In the genomic region with DNA sequence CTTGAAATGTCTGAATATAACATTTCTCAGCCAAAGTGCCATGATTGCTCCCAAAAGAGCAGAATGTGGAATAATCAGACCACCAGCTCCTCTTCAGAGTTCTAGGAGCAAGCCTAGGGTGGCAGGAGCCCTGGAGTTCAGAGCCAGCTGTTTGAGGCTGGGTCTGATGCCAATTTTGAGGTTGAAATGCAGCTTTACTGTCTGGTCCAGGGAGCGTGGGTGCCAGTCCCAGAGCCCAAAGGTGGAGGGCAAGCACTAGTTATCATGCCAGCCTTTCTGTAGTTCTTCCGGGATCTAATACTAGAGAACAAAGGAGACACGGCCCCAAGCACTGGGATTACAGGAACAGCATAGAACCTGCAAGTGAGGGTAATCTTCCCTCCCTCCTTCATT, we compare ENCODE assay signal across 14 cellular contexts.
"Had no signal": no experiment of that assay in that cellular context is flagged by ENCODE, and none has a peak within 500 bp of the region (broad histone marks: within the 10 kb centered on the region; RNA-seq: fewer than 3 reads in every experiment).

No MANE protein-coding gene starts in this region.

- ATAC-seq: lower lobe of right lung, sciatic nerve had no signal

- H3K27me3 ChIP-seq: dorsolateral prefrontal cortex, esophagus muscularis mucosa, stomach had no signal

- H3K36me3 ChIP-seq: esophagus muscularis mucosa, lower lobe of right lung, stomach, thoracic aorta had no signal

- H3K27ac ChIP-seq: esophagus muscularis mucosa, lower lobe of right lung, stomach had no signal

- H3K9me3 ChIP-seq: esophagus muscularis mucosa, lower lobe of right lung, stomach, thoracic aorta had no signal

- H3K4me1 ChIP-seq: lower lobe of right lung had no signal

- DNase-seq: activated CD4-positive, alpha-beta memory T cell treated with anti-CD3 and anti-CD28 coated beads, Interleukin-2, amount 10 ng/mL, durations not matched to agents 7 days and 5 days; activated CD4-positive, alpha-beta T cell treated with anti-CD3 and anti-CD28 coated beads for 4 hours; activated naive CD4-positive, alpha-beta T cell treated with anti-CD3 and anti-CD28 coated beads, Interleukin-2, amount 50 U/mL, for 16 hours; activated T-cell treated with anti-CD3 and anti-CD28 coated beads, Interleukin-2, amount 50 U/mL, for 24 hours; endodermal cell; lower lobe of right lung; stimulated activated CD4-positive, alpha-beta T cell treated with anti-CD3 and anti-CD28 coated beads, Interleukin-12 subunit alpha, Interleukin-12 subunit beta, amount 100 ng/mL, for 4 hours; stimulated activated CD4-positive, alpha-beta T cell treated with anti-CD3 and anti-CD28 coated beads, Interleukin-2, amount 100 ng/mL, for 24 hours; stomach; T-helper 2 cell had no signal

- H3K4me3 ChIP-seq: dorsolateral prefrontal cortex, esophagus muscularis mucosa, lower lobe of right lung, stomach, thoracic aorta had no signal
